In genomic region chr5:1540831-1541661, GRCh38 we compare ENCODE assay signal across 22 cellular contexts. TPM values are rescaled to one million over a fixed set of nuclear protein-coding genes. Genes with fewer than 3 reads are reported as not detected.
DNase-seq lines count a peak whose midpoint lies in the region; ATAC-seq and TF ChIP-seq lines count a peak whose summit lies in the region.
"Had no signal": no experiment of that assay in that cellular context is flagged by ENCODE, and none has a peak within 500 bp of the region (broad histone marks: within the 10 kb centered on the region; RNA-seq: fewer than 3 reads in every experiment).

No MANE protein-coding gene starts in this region.

- H3K36me3 Mint-ChIP-seq in CD8-positive, alpha-beta T cell, result no peaks in the 10 kb centered on the region
- H3K36me3 Mint-ChIP-seq in stimulated activated naive B cell treated with anti-CD40 and anti-IgM and Interleukin-4, amounts not matched to agents 10 μg/mL and 1 μg/mL and 100 μg/mL, for 72 hours, result peaks cover 2 to 5% of the 10 kb centered on the region in 2 donors

- H3K27ac ChIP-seq in CD8-positive, alpha-beta T cell (ENCODE audit: low read depth, low read length), result no peak overlapping the region
- H3K27ac ChIP-seq in RWPE1 (peak overlapping the region; percentile 28), right lobe of liver (no peak overlapping the region)

- WGBS in right lobe of liver (ENCODE audit: insufficient coverage, low coverage, low lambda C conversion rate, missing lambda C conversion rate), result 84% methylated on average over 2 of the region's 11 CpGs

- H3K36me3 ChIP-seq in CD8-positive, alpha-beta T cell (ENCODE audit: insufficient read depth, low read length), result no peaks in the 10 kb centered on the region
- no peaks in the 10 kb centered on the region for H3K36me3 ChIP-seq in right lobe of liver
- H3K36me3 ChIP-seq: adrenal gland, lower lobe of right lung had no signal

- no peak for TF ChIP-seq POLR2A in right lobe of liver (IDR thresholded peaks at IDR 0.05)

- no peaks in the 10 kb centered on the region for H3K27me3 ChIP-seq in CD8-positive, alpha-beta T cell (ENCODE audit: insufficient read depth, low read length)
- no peaks in the 10 kb centered on the region for H3K27me3 ChIP-seq in right lobe of liver
- H3K27me3 ChIP-seq: adrenal gland had no signal

- no peak for TF ChIP-seq CTCF in CD8-positive, alpha-beta T cell (IDR thresholded peaks at IDR 0.05)
- TF ChIP-seq CTCF in RWPE1 (conservative IDR thresholded peaks at IDR 0.05; ENCODE audit: low read depth) (no peak), right lobe of liver (IDR thresholded peaks at IDR 0.05) (no peak)

- H3K4me3 Mint-ChIP-seq in CD8-positive, alpha-beta T cell, result no peak overlapping the region
- H3K4me3 Mint-ChIP-seq in stimulated activated naive B cell treated with anti-CD40 and anti-IgM and Interleukin-4, amounts not matched to agents 10 μg/mL and 1 μg/mL and 100 μg/mL, for 72 hours, result no peak overlapping the region
- H3K4me3 Mint-ChIP-seq: activated CD4-positive, alpha-beta T cell treated with anti-CD3 and anti-CD28 coated beads, Interleukin-2, amount 10 ng/mL, durations not matched to agents 7 days and 5 days; neural crest cell had no signal

- intact Hi-C loops in CD8-positive, alpha-beta T cell (cut with DNase I, micrococcal nuclease), result no loop called here
- intact Hi-C loops in right lobe of liver (cut with DNase I), result no loop called here

- POLR2A ChIA-PET in CD8-positive, alpha-beta T cell (lab: Charles Lee), result no interaction called here
- POLR2A ChIA-PET in RWPE1 (lab: Yijun Ruan, JAX; ENCODE audit: low non-redundant PET), result no interaction called here

- no peaks in the 10 kb centered on the region for H3K9me3 Mint-ChIP-seq in CD8-positive, alpha-beta T cell
- peaks cover 2 to 4% of the 10 kb centered on the region in 2 donors for H3K9me3 Mint-ChIP-seq in stimulated activated naive B cell treated with anti-CD40 and anti-IgM and Interleukin-4, amounts not matched to agents 10 μg/mL and 1 μg/mL and 100 μg/mL, for 72 hours
- H3K9me3 Mint-ChIP-seq: neural crest cell had no signal

- H3K9me3 ChIP-seq in CD8-positive, alpha-beta T cell (ENCODE audit: low read length), result no peaks in the 10 kb centered on the region
- H3K9me3 ChIP-seq in right lobe of liver, result no peaks in the 10 kb centered on the region
- H3K9me3 ChIP-seq: adrenal gland, lower lobe of right lung had no signal

- no peaks in the 10 kb centered on the region for H3K27me3 Mint-ChIP-seq in CD8-positive, alpha-beta T cell (ENCODE audit: low read depth)
- no peaks in the 10 kb centered on the region for H3K27me3 Mint-ChIP-seq in stimulated activated naive B cell treated with anti-CD40 and anti-IgM and Interleukin-4, amounts not matched to agents 10 μg/mL and 1 μg/mL and 100 μg/mL, for 72 hours
- H3K27me3 Mint-ChIP-seq: activated CD4-positive, alpha-beta T cell treated with anti-CD3 and anti-CD28 coated beads, Interleukin-2, amount 10 ng/mL, durations not matched to agents 7 days and 5 days had no signal

- H3K4me3 ChIP-seq in CD8-positive, alpha-beta T cell (ENCODE audit: low read depth, low read length), result no peak overlapping the region
- no peak overlapping the region for H3K4me3 ChIP-seq in right lobe of liver
- H3K4me3 ChIP-seq: adrenal gland, lower lobe of right lung had no signal

- H3K4me1 ChIP-seq in CD8-positive, alpha-beta T cell (ENCODE audit: insufficient read depth, low read length), result peaks cover 13% of the 10 kb centered on the region
- H3K4me1 ChIP-seq in right lobe of liver, result peaks cover 0 to 5% (median 0%) of the 10 kb centered on the region in 4 donors

- ATAC-seq in CD8-positive, alpha-beta T cell, result no peak
- no peak for ATAC-seq in right lobe of liver
- ATAC-seq in stimulated activated naive B cell treated with anti-CD40 and anti-IgM and Interleukin-4, amounts not matched to agents 10 μg/mL and 1 μg/mL and 100 μg/mL, for 72 hours (replicated peaks), result no peak
- no peak for ATAC-seq in GM18870 (IDR thresholded peaks at IDR 0.05; ENCODE audit: unreplicated experiment)

- peak in 2 of 7 experiments; percentile 7 to 35 for DNase-seq in CD8-positive, alpha-beta T cell
- DNase-seq in RWPE1 (ENCODE audit: low spot score) (no peak), right lobe of liver (peak in 2 of 3 donors; percentile 7 to 35), NOMO-1 treated with DMSO at 0.1 percent for 48 hours (lab: John Stamatoyannopoulos, UW; ENCODE audit: unreplicated experiment) (no peak), CD1c-positive myeloid dendritic cell (ENCODE audit: extremely low spot score) (no peak)
- no peak for DNase-seq in stimulated activated naive B cell treated with anti-CD40 and anti-IgM and Interleukin-4, amounts not matched to agents 10 μg/mL and 1 μg/mL and 100 μg/mL, for 72 hours
- DNase-seq: activated CD4-positive, alpha-beta T cell treated with anti-CD3 and anti-CD28 coated beads, Interleukin-2, amount 10 ng/mL, durations not matched to agents 7 days and 5 days; activated T-cell treated with anti-CD3 and anti-CD28 coated beads, Interleukin-2, amount 50 U/mL, for 1 hour; Calu3; caudate nucleus; effector memory CD4-positive, alpha-beta T cell; glutamatergic neuron; KBM-7; MV-4-11; NCI-H1930; NCI-H446; stimulated activated CD4-positive, alpha-beta T cell treated with anti-CD3 and anti-CD28 coated beads, Interleukin-15, amount 100 ng/mL, for 24 hours; stimulated activated naive CD4-positive, alpha-beta T cell treated with Interleukin-2 at 50 U/mL for 16 hours had no signal

- peaks cover 13% of the 10 kb centered on the region for H3K4me1 Mint-ChIP-seq in CD8-positive, alpha-beta T cell (ENCODE audit: low read depth)
- H3K4me1 Mint-ChIP-seq in stimulated activated naive B cell treated with anti-CD40 and anti-IgM and Interleukin-4, amounts not matched to agents 10 μg/mL and 1 μg/mL and 100 μg/mL, for 72 hours, result peaks cover 25 to 31% of the 10 kb centered on the region in 2 donors

- CTCF ChIA-PET in CD8-positive, alpha-beta T cell (lab: Charles Lee), result no interaction called here
- CTCF ChIA-PET in RWPE1 (lab: Yijun Ruan, JAX), result interaction anchor here (0.6 to 0.7 kb wide), 2 partner anchors 42 to 104 kb away, joined by 3 read pairs; no protein-coding TSS in a partner anchor

- peak overlapping the region; percentile 78 for H3K27ac Mint-ChIP-seq in CD8-positive, alpha-beta T cell
- peak overlapping the region; percentile 51 for H3K27ac Mint-ChIP-seq in stimulated activated naive B cell treated with anti-CD40 and anti-IgM and Interleukin-4, amounts not matched to agents 10 μg/mL and 1 μg/mL and 100 μg/mL, for 72 hours
- H3K27ac Mint-ChIP-seq: activated CD4-positive, alpha-beta T cell treated with anti-CD3 and anti-CD28 coated beads, Interleukin-2, amount 10 ng/mL, durations not matched to agents 7 days and 5 days had no signal

RNA-seq across cellular contexts. Expression of gene LPCAT1, which starts 17.3 kb away (rescaled TPM):
- total RNA-seq in CD8-positive, alpha-beta T cell, result 10 to 100 TPM; 28.8 to 29.1 TPM
- total RNA-seq in right lobe of liver, result 10 to 100 TPM in 3 of 6 experiments, 1 to 10 TPM in 3; 6.9 to 38.6 (median 13.1) TPM

Comparison
In these comparisons a context has a peak if more than half of its experiments do, and no peak if none do; other contexts are left out.
1. DNase-seq: peak in right lobe of liver (2 of 3); none in RWPE1 (single experiment), stimulated activated naive B cell treated with anti-CD40 and anti-IgM and Interleukin-4, amounts not matched to agents 10 μg/mL and 1 μg/mL and 100 μg/mL, for 72 hours (single experiment), NOMO-1 treated with DMSO at 0.1 percent for 48 hours (single experiment) and CD1c-positive myeloid dendritic cell (single experiment).